13 cellular contexts compared by ENCODE assay signal in genomic region chr17:68396226-68396780, GRCh38.
"Had no signal": no experiment of that assay in that cellular context is flagged by ENCODE, and none has a peak within 500 bp of the region (broad histone marks: within the 10 kb centered on the region; RNA-seq: fewer than 3 reads in every experiment).

No MANE protein-coding gene starts in this region.

- H3K36me3 ChIP-seq: ascending aorta, uterus had no signal

- DNase-seq: activated CD4-positive, alpha-beta T cell treated with anti-CD3 and anti-CD28 coated beads for 4 hours; activated gamma-delta T cell treated with Interleukin-2 at 50 U/mL for 16 hours; activated T-cell treated with anti-CD3 and anti-CD28 coated beads, Interleukin-2, amount 50 U/mL, for 4 hours; mucosa of descending colon; naive thymus-derived CD8-positive, alpha-beta T cell; occipital lobe; SK-N-SH; stimulated activated CD4-positive, alpha-beta T cell treated with anti-CD3 and anti-CD28 coated beads, Interleukin-15, amount 100 ng/mL, for 24 hours; stimulated activated CD4-positive, alpha-beta T cell treated with anti-CD3 and anti-CD28 coated beads, Interleukin-4, amount 100 ng/mL, for 24 hours; uterus had no signal

- H2AFZ ChIP-seq: hepatocyte had no signal

- H3K4me3 Mint-ChIP-seq: activated T-cell treated with anti-CD3 and anti-CD28 coated beads, Interleukin-2, amount 50 U/mL, for 4 hours; T-helper 1 cell treated with Interleukin-12 subunit alpha and Interleukin-12 subunit beta and Interleukin-4 antibody, amounts not matched to agents 30 μg/mL and 1 μg/mL, for 36 hours had no signal

- H3K4me3 ChIP-seq: ascending aorta, hepatocyte, mucosa of descending colon, uterus had no signal

- H3K27me3 Mint-ChIP-seq: naive thymus-derived CD8-positive, alpha-beta T cell had no signal

- H3K9ac ChIP-seq: SK-N-SH had no signal

- ATAC-seq: activated T-cell treated with anti-CD3 and anti-CD28 coated beads, Interleukin-2, amount 50 U/mL, for 4 hours; mucosa of descending colon had no signal

- H3K4me2 ChIP-seq: hepatocyte, SK-N-SH had no signal

- H3K27me3 ChIP-seq: ascending aorta, hepatocyte, uterus had no signal

- H3K27ac Mint-ChIP-seq: T-helper 1 cell treated with Interleukin-12 subunit alpha and Interleukin-12 subunit beta and Interleukin-4 antibody, amounts not matched to agents 30 μg/mL and 1 μg/mL, for 36 hours had no signal

- H3K79me2 ChIP-seq: hepatocyte had no signal

- H3K4me1 ChIP-seq: ascending aorta had no signal

- H3K27ac ChIP-seq: ascending aorta, hepatocyte had no signal

- H3K9me3 ChIP-seq: ascending aorta, mucosa of descending colon, SK-N-SH, uterus had no signal
